Comparison of ENCODE assay signal across 1 cellular context in genomic region chr17:18371455-18371854, GRCh38.
A peak's percentile ranks its signal among the peaks of the same experiment; 100 is the strongest.
TF ChIP-seq lines count a peak whose summit lies in the region.

No MANE protein-coding gene starts in this region.

TF ChIP-seq in K562, 482 proteins besides CTCF, POLR2A, EP300 and RAD21:
- TF ChIP-seq NBN (IDR thresholded peaks at IDR 0.05; ENCODE audit: low read depth): no peak
- TF ChIP-seq RAD51 (IDR thresholded peaks at IDR 0.05; ENCODE audit: borderline replicate concordance, low read depth): no peak
- no peak for TF ChIP-seq CBX1 (IDR thresholded peaks at IDR 0.05; ENCODE audit: low read depth)
- no peak for TF ChIP-seq FOXP4 (CRISPR knock-in tag; IDR thresholded peaks at IDR 0.05; ENCODE audit: borderline replicate concordance)
- TF ChIP-seq THAP12 (CRISPR knock-in tag; IDR thresholded peaks at IDR 0.05): no peak
- no peak for TF ChIP-seq MITF (IDR thresholded peaks at IDR 0.05)
- TF ChIP-seq EP400 (IDR thresholded peaks at IDR 0.05): no peak
- TF ChIP-seq ZNF124 (CRISPR knock-in tag; IDR thresholded peaks at IDR 0.05): no peak
- TF ChIP-seq NFE2 (IDR thresholded peaks at IDR 0.05; ENCODE audit: low read depth): peak; percentile 43
- no peak for TF ChIP-seq PKNOX1 (IDR thresholded peaks at IDR 0.05)
- peak; percentile 34; the same call in 1 of the 2 replicates for TF ChIP-seq MAFG (tag; conservative IDR thresholded peaks at IDR 0.05)
- TF ChIP-seq CBX8 (IDR thresholded peaks at IDR 0.05; ENCODE audit: borderline replicate concordance, extremely low read depth, low read depth, low read length, poor library complexity, severe bottlenecking): no peak
- TF ChIP-seq SNRNP70 (optimal IDR thresholded peaks at IDR 0.05; ENCODE audit: low read depth, low read length): no peak
- TF ChIP-seq HNRNPH1 (optimal IDR thresholded peaks at IDR 0.05; ENCODE audit: low read depth, low read length): no peak
- TF ChIP-seq SRSF9 (IDR thresholded peaks at IDR 0.05; ENCODE audit: borderline replicate concordance, low read depth, low read length): no peak
- 0 out of 2 replicates have a peak, but pooled peaks have one; percentile 16 for TF ChIP-seq ZNF316 (IDR thresholded peaks at IDR 0.05)
- TF ChIP-seq KLF13 (tag; IDR thresholded peaks at IDR 0.05; ENCODE audit: borderline replicate concordance, low read depth): no peak
- no peak for TF ChIP-seq MEF2A (IDR thresholded peaks at IDR 0.05; ENCODE audit: control insufficient read depth, low read depth, low read length)
- TF ChIP-seq L3MBTL2 (IDR thresholded peaks at IDR 0.05): no peak
- TF ChIP-seq ZNF143 (CRISPR knock-in tag; IDR thresholded peaks at IDR 0.05): no peak
- no peak for TF ChIP-seq PBX2 (CRISPR knock-in tag; IDR thresholded peaks at IDR 0.05; ENCODE audit: low read depth)
- no peak for TF ChIP-seq PBX2 (tag; conservative IDR thresholded peaks at IDR 0.05; ENCODE audit: low read depth)
- TF ChIP-seq ETV6 (IDR thresholded peaks at IDR 0.05; ENCODE audit: borderline replicate concordance in 1 of 2, low read depth in 2 of 2, low read length in 1 of 2): no peak
- TF ChIP-seq ETV6 (CRISPR knock-in tag; IDR thresholded peaks at IDR 0.05; ENCODE audit: borderline replicate concordance): no peak
- TF ChIP-seq ZNF696 (CRISPR knock-in tag; conservative IDR thresholded peaks at IDR 0.05): no peak
- TF ChIP-seq SFPQ (IDR thresholded peaks at IDR 0.05; ENCODE audit: low read depth, low read length): no peak
- no peak for TF ChIP-seq ZNF699 (CRISPR knock-in tag; IDR thresholded peaks at IDR 0.05; ENCODE audit: insufficient replicate concordance)
- TF ChIP-seq MAX (CRISPR knock-in tag; IDR thresholded peaks at IDR 0.05): no peak
- no peak for TF ChIP-seq ELK1 (CRISPR knock-in tag; IDR thresholded peaks at IDR 0.05)
- no peak for TF ChIP-seq ATF3 (IDR thresholded peaks at IDR 0.05)
- no peak for TF ChIP-seq ATF3 (CRISPR knock-in tag; conservative IDR thresholded peaks at IDR 0.05)
- no peak for TF ChIP-seq ILK (tag; IDR thresholded peaks at IDR 0.05; ENCODE audit: borderline replicate concordance, low read depth)
- TF ChIP-seq POLR2G (IDR thresholded peaks at IDR 0.05; ENCODE audit: low read depth, low read length): no peak
- 0 out of 2 replicates have a peak, but pooled peaks have one; percentile 16 for TF ChIP-seq C11orf30 (IDR thresholded peaks at IDR 0.05; ENCODE audit: low read depth)
